Comparison of ENCODE assay signal across 16 cellular contexts in the genomic region with DNA sequence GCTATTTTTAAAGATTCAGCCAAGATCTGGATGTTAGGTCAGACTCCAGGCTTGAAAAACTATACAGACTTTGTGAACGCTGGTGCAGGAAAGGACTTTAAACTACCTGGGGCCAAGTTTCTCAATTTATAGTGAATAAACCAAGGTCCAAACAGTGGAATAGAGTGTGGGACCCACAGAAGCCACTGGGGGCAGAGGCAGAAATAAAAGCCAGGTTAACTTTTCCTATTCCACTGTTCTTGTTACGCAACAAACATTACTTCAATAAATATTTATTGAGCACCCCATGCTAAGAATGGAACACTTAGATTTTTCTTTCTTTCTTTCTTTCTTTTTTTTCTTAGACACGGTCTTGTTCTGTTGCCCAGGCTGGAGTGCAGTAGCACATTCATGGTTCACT. TPM values are rescaled to one million over a fixed set of nuclear protein-coding genes. Genes with fewer than 3 reads are reported as not detected.
A peak's percentile ranks its signal among the peaks of the same experiment; 100 is the strongest.
DNase-seq lines count a peak whose midpoint lies in the region; ATAC-seq and TF ChIP-seq lines count a peak whose summit lies in the region.
"Had no signal": no experiment of that assay in that cellular context is flagged by ENCODE, and none has a peak within 500 bp of the region (broad histone marks: within the 10 kb centered on the region; RNA-seq: fewer than 3 reads in every experiment).

No MANE protein-coding gene starts in this region.

- BruUV-seq in IMR-90 (replicated peaks; lab: Mats Ljungman, UMichigan): no TSS peak

- H3K79me1 ChIP-seq in IMR-90 (ENCODE audit: low read depth in 1 of 2, low read length in 2 of 2): no peaks in the 10 kb centered on the region

- H3K79me2 ChIP-seq in neural progenitor cell (ENCODE audit: low read depth): no peaks in the 10 kb centered on the region

- H3K4me3 Mint-ChIP-seq in neural progenitor cell: no peak overlapping the region

- dilution Hi-C loops in IMR-90 (cut with HindIII; ENCODE audit: low sequenced_read_pairs, unreplicated experiment): no loop called here

- H4K8ac ChIP-seq in IMR-90 (ENCODE audit: low read depth in 2 of 2, low read length in 2 of 2): no peak overlapping the region

- no peak overlapping the region for H3K18ac ChIP-seq in IMR-90 (ENCODE audit: low read depth, low read length)

- no peaks in the 10 kb centered on the region for H3K4me1 Mint-ChIP-seq in neural progenitor cell

- no peak for TF ChIP-seq CTCF in IMR-90 (conservative IDR thresholded peaks at IDR 0.05; ENCODE audit: low read depth, low read length)
- peak; percentile 39 for TF ChIP-seq CTCF in epithelial cell of proximal tubule (conservative IDR thresholded peaks at IDR 0.05; ENCODE audit: low read depth, low read length)
- no peak for TF ChIP-seq CTCF in neural progenitor cell (IDR thresholded peaks at IDR 0.05)

- H3K9me1 ChIP-seq in IMR-90 (ENCODE audit: insufficient read depth, low read length): no peaks in the 10 kb centered on the region

- no peak overlapping the region for H3K4me3 ChIP-seq in IMR-90 (ENCODE audit: insufficient read depth, low read depth, low read length)
- no peak overlapping the region for H3K4me3 ChIP-seq in epithelial cell of proximal tubule (ENCODE audit: low read depth, low read length)
- H3K4me3 ChIP-seq in neural progenitor cell: no peak overlapping the region
- H3K4me3 ChIP-seq: SJSA1 had no signal

- H4K20me1 ChIP-seq in IMR-90 (ENCODE audit: insufficient read depth, low read length) (no peaks in the 10 kb centered on the region), neural progenitor cell (ENCODE audit: low read depth) (no peaks in the 10 kb centered on the region)

- no peak overlapping the region for H2AK5ac ChIP-seq in IMR-90 (ENCODE audit: low read depth, low read length)

- H3K14ac ChIP-seq in IMR-90 (replicated peaks; ENCODE audit: low read depth, low read length): no peak overlapping the region

- H3K27me3 ChIP-seq in IMR-90 (ENCODE audit: control insufficient read depth, insufficient read depth, low read length): no peaks in the 10 kb centered on the region
- H3K27me3 ChIP-seq in neural progenitor cell: no peaks in the 10 kb centered on the region

- H3K36me3 ChIP-seq in IMR-90 (ENCODE audit: control insufficient read depth, insufficient read depth, low read length) (no peaks in the 10 kb centered on the region), neural progenitor cell (no peaks in the 10 kb centered on the region)
- H3K36me3 ChIP-seq: SJSA1 had no signal

- no peak for TF ChIP-seq POLR2A in IMR-90 (IDR thresholded peaks at IDR 0.05; ENCODE audit: low read depth, low read length)

- in situ Hi-C loops in IMR-90 (cut with MboI; ENCODE audit: low sequenced_read_pairs): no loop called here

- H3K9me3 Mint-ChIP-seq in neural progenitor cell: no peaks in the 10 kb centered on the region

- no peak overlapping the region for H2BK20ac ChIP-seq in IMR-90 (ENCODE audit: low read depth, low read length)

- 33% methylated on average over 1 of the region's 3 CpGs; no CpG with 5 or more reads in 1 of the 2 experiments for WGBS in IMR-90 (ENCODE audit: extremely low coverage in 2 of 2, insufficient read length in 1 of 2), 2 experiments

- H4K5ac ChIP-seq in IMR-90 (ENCODE audit: low read depth, low read length): no peak overlapping the region

- H2BK15ac ChIP-seq in IMR-90 (ENCODE audit: low read depth, low read length): no peak overlapping the region

- no peak overlapping the region for H2AK9ac ChIP-seq in IMR-90 (replicated peaks; ENCODE audit: low read depth, low read length, poor library complexity)

- no peak overlapping the region for H2BK120ac ChIP-seq in IMR-90 (ENCODE audit: low read depth, low read length)

- DNase-seq in NCI-H82 (lab: John Stamatoyannopoulos, UW): peak; percentile 10
- DNase-seq in NCI-H82 treated with DMSO at 0.1 percent for 48 hours (lab: John Stamatoyannopoulos, UW; ENCODE audit: unreplicated experiment): no peak
- no peak for DNase-seq in IMR-90
- no peak for DNase-seq in epithelial cell of proximal tubule (ENCODE audit: low read depth)
- DNase-seq in neural progenitor cell (ENCODE audit: low spot score): no peak
- no peak for DNase-seq in NOMO-1 (lab: John Stamatoyannopoulos, UW; ENCODE audit: unreplicated experiment in 2 of 2)
- DNase-seq in DMS153 (lab: John Stamatoyannopoulos, UW): no peak
- DNase-seq in NCI-H2081 (lab: John Stamatoyannopoulos, UW): no peak
- DNase-seq: C1 segment of cervical spinal cord, GF-D8, NCI-H1417, NCI-H2029, NCI-H510A treated with DMSO at 0.1 percent for 48 hours had no signal

- H3K4me2 ChIP-seq in IMR-90 (ENCODE audit: low read depth, low read length) (no peak overlapping the region), neural progenitor cell (no peak overlapping the region)

- CTCF ChIA-PET in IMR-90 (lab: Yijun Ruan, JAX): no interaction called here

- H4K91ac ChIP-seq in IMR-90 (ENCODE audit: insufficient read depth, low read depth, low read length): no peak overlapping the region

- H2BK5ac ChIP-seq in IMR-90 (ENCODE audit: low read depth, low read length, poor library complexity, severe bottlenecking): no peak overlapping the region

- no peak overlapping the region for H3K23ac ChIP-seq in IMR-90 (ENCODE audit: low read depth, low read length)

- no peaks in the 10 kb centered on the region for H3K9me3 ChIP-seq in IMR-90 (ENCODE audit: control insufficient read depth, insufficient read depth, low read length)
- H3K9me3 ChIP-seq in neural progenitor cell (ENCODE audit: low read depth): no peaks in the 10 kb centered on the region
- H3K9me3 ChIP-seq: SJSA1 had no signal

- no peak overlapping the region for H3K27ac Mint-ChIP-seq in neural progenitor cell

- H3F3A ChIP-seq in neural progenitor cell (ENCODE audit: low read depth): no peaks in the 10 kb centered on the region

- H3K9ac ChIP-seq in IMR-90 (ENCODE audit: low read depth, low read length): no peak overlapping the region
- no peak overlapping the region for H3K9ac ChIP-seq in neural progenitor cell

- no peak overlapping the region for H3K4ac ChIP-seq in IMR-90 (ENCODE audit: low read depth, low read length)

- H3K56ac ChIP-seq in IMR-90 (ENCODE audit: extremely low read depth, insufficient read depth, low read length): no peak overlapping the region

- H2AFZ ChIP-seq in IMR-90 (replicated peaks; ENCODE audit: low read length, poor library complexity) (no peak overlapping the region), neural progenitor cell (replicated peaks) (peak overlapping the region; percentile 28)

- peaks cover 2% of the 10 kb centered on the region for H3K27me3 Mint-ChIP-seq in neural progenitor cell (ENCODE audit: insufficient read depth, low read depth)

- POLR2A ChIA-PET in IMR-90 (lab: Charles Lee; ENCODE audit: unreplicated experiment): no interaction called here

- no peak for TF ChIP-seq RAD21 in IMR-90 (IDR thresholded peaks at IDR 0.05; ENCODE audit: low read length)

- no peaks in the 10 kb centered on the region for H3K36me3 Mint-ChIP-seq in neural progenitor cell

- ATAC-seq in IMR-90 (ENCODE audit: low read depth): no peak

- no peaks in the 10 kb centered on the region for H3K4me1 ChIP-seq in IMR-90 (ENCODE audit: control insufficient read depth, insufficient read depth, low read length)
- no peaks in the 10 kb centered on the region for H3K4me1 ChIP-seq in neural progenitor cell
- H3K4me1 ChIP-seq: SJSA1 had no signal

- intact Hi-C loops in IMR-90 (cut with micrococcal nuclease): no loop called here

- H3K27ac ChIP-seq in IMR-90 (ENCODE audit: insufficient read depth, low read length) (no peak overlapping the region), neural progenitor cell (no peak overlapping the region)
- H3K27ac ChIP-seq: 22Rv1, SJSA1 had no signal

TF ChIP-seq in IMR-90, 13 proteins besides CTCF, POLR2A, EP300 and RAD21:
- TF ChIP-seq SMC3 (IDR thresholded peaks at IDR 0.05; ENCODE audit: low read depth, low read length) (no peak), RCOR1 (IDR thresholded peaks at IDR 0.05; ENCODE audit: insufficient replicate concordance, low read length) (no peak), CEBPB (IDR thresholded peaks at IDR 0.05; ENCODE audit: low read depth, low read length) (0 out of 2 replicates have a peak, but pooled peaks have one; percentile 8)
TF ChIP-seq in IMR-90: peak in this region for 1.

RNA-seq across cellular contexts. Expression of gene HAVCR1, which starts 11.0 kb away (rescaled TPM):
- not detected in 2 replicates for total RNA-seq in IMR-90 (2012; rRNA removed)
- not detected in 2 replicates for polyA plus RNA-seq in IMR-90 (2012; rRNA removed)
- not detected in 2 replicates for polyA plus RNA-seq in IMR-90 (2012; cell fraction: cytosol; rRNA removed)
- polyA plus RNA-seq in IMR-90 (2012; cell fraction: nucleus; rRNA removed; ENCODE audit: low replicate concordance): not detected in 2 replicates
- total RNA-seq in epithelial cell of proximal tubule: 11.4 and 25.8 TPM in 2 replicates
- not detected in 2 replicates for total RNA-seq in neural progenitor cell (ENCODE audit: low replicate concordance)
- total RNA-seq: LHCN-M2, SJSA1 had no signal

RNA-seq across cellular contexts. Expression of gene HAVCR2, which starts 38.9 kb away (rescaled TPM):
- total RNA-seq in IMR-90 (2012; rRNA removed) (under 0.01 TPM in 2 replicates), epithelial cell of proximal tubule (0.12 TPM in 1 of 2 replicates, not detected in the other), neural progenitor cell (ENCODE audit: low replicate concordance) (0.19 and 0.37 TPM in 2 replicates)
- polyA plus RNA-seq in IMR-90 (2012; rRNA removed): 0.07 and 0.09 TPM in 2 replicates
- not detected in 2 replicates for polyA plus RNA-seq in IMR-90 (2012; cell fraction: cytosol; rRNA removed)
- 0.04 and 0.28 TPM in 2 replicates for polyA plus RNA-seq in IMR-90 (2012; cell fraction: nucleus; rRNA removed; ENCODE audit: low replicate concordance)

Comparison
In these comparisons a context has a peak if more than half of its experiments do, and no peak if none do; other contexts are left out.
1. RNA of gene HAVCR1, which starts 11.0 kb away (total RNA-seq): 11.4 to 25.8 TPM in epithelial cell of proximal tubule; not detected in IMR-90 and not detected in neural progenitor cell; every median in the first group is over 10 times any median in the second.